ENCODE assay signal across 8 cellular contexts in genomic region chr12:47867496-47867941, GRCh38. TPM values are rescaled to one million over a fixed set of nuclear protein-coding genes. Genes with fewer than 3 reads are reported as not detected.
A peak's percentile ranks its signal among the peaks of the same experiment; 100 is the strongest.
DNase-seq lines count a peak whose midpoint lies in the region; ATAC-seq and TF ChIP-seq lines count a peak whose summit lies in the region.

No MANE protein-coding gene starts in this region.

- H3K9me3 ChIP-seq in naive thymus-derived CD4-positive, alpha-beta T cell (ENCODE audit: control insufficient read depth in 2 of 3, low read length in 3 of 3): no peaks in the 10 kb centered on the region
- H3K9me3 ChIP-seq in BE2C: no peaks in the 10 kb centered on the region

- no peaks in the 10 kb centered on the region for H3K4me1 ChIP-seq in naive thymus-derived CD4-positive, alpha-beta T cell (ENCODE audit: control insufficient read depth in 2 of 2, insufficient read depth in 2 of 2, low read length in 2 of 2)
- H3K4me1 ChIP-seq in BE2C: no peaks in the 10 kb centered on the region

- H3K27ac Mint-ChIP-seq in naive thymus-derived CD4-positive, alpha-beta T cell: peak overlapping the region in 1 of 9 donors; percentile 90

- no peaks in the 10 kb centered on the region for H3K27me3 Mint-ChIP-seq in naive thymus-derived CD4-positive, alpha-beta T cell

- peaks cover 0 to 44% (median 0%) of the 10 kb centered on the region in 5 donors for H3K36me3 Mint-ChIP-seq in naive thymus-derived CD4-positive, alpha-beta T cell

- peak; percentile 13 for ATAC-seq in naive thymus-derived CD4-positive, alpha-beta T cell

- peak overlapping the region in 1 of 10 donors; percentile 74 for H3K4me3 Mint-ChIP-seq in naive thymus-derived CD4-positive, alpha-beta T cell

- POLR2A ChIA-PET in naive thymus-derived CD4-positive, alpha-beta T cell (lab: Charles Lee): no interaction called here

- H3K27me3 ChIP-seq in naive thymus-derived CD4-positive, alpha-beta T cell (ENCODE audit: control insufficient read depth in 2 of 2, insufficient read depth in 2 of 2, low read length in 2 of 2): no peaks in the 10 kb centered on the region
- H3K27me3 ChIP-seq in BE2C: no peaks in the 10 kb centered on the region

- H3K4me3 ChIP-seq in naive thymus-derived CD4-positive, alpha-beta T cell (ENCODE audit: low read length): no peak overlapping the region
- H3K4me3 ChIP-seq in BE2C (ENCODE audit: low read depth, low read length): no peak overlapping the region

- H3K36me3 ChIP-seq in naive thymus-derived CD4-positive, alpha-beta T cell (ENCODE audit: control insufficient read depth in 2 of 3, insufficient read depth in 3 of 3, low read length in 3 of 3): no peaks in the 10 kb centered on the region
- H3K36me3 ChIP-seq in BE2C: no peaks in the 10 kb centered on the region

- CTCF ChIA-PET in naive thymus-derived CD4-positive, alpha-beta T cell (lab: Charles Lee): no interaction called here

- peaks cover 0 to 91% (median 0%) of the 10 kb centered on the region in 7 donors for H3K4me1 Mint-ChIP-seq in naive thymus-derived CD4-positive, alpha-beta T cell

- no peaks in the 10 kb centered on the region for H3K9me3 Mint-ChIP-seq in naive thymus-derived CD4-positive, alpha-beta T cell

- no peak for TF ChIP-seq CTCF in BE2C (IDR thresholded peaks at IDR 0.05; ENCODE audit: low read depth, low read length)

- H3K27ac ChIP-seq in naive thymus-derived CD4-positive, alpha-beta T cell (ENCODE audit: low read depth, low read length): no peak overlapping the region

- intact Hi-C loops in naive thymus-derived CD4-positive, alpha-beta T cell (cut with micrococcal nuclease): loop anchor here in 1 of 2 donors (1.0 kb wide), 1 partner anchor 16 kb away; no protein-coding TSS in a partner anchor

- DNase-seq in CD1c-positive myeloid dendritic cell (ENCODE audit: extremely low spot score) (peak; percentile 86), LHCN-M2 (ENCODE audit: low read depth) (peak; percentile 91), amniotic epithelial cell (ENCODE audit: low read depth) (peak; percentile 92), BE2C (no peak), NCI-H187 treated with DMSO at 0.1 percent for 48 hours (lab: John Stamatoyannopoulos, UW) (no peak), NCI-H2171 (lab: John Stamatoyannopoulos, UW) (no peak)
- peak in 1 of 9 donors; percentile 58 for DNase-seq in naive thymus-derived CD4-positive, alpha-beta T cell
- no peak for DNase-seq in effector CD4-positive, alpha-beta T cell

RNA-seq across cellular contexts. Expression of gene VDR, which starts 37.3 kb away (rescaled TPM):
- total RNA-seq in LHCN-M2 (2014; rRNA removed): 5.8 and 5.9 TPM in 2 replicates
- 6.6 TPM for polyA plus RNA-seq in LHCN-M2 (2012)
- total RNA-seq in naive thymus-derived CD4-positive, alpha-beta T cell: 10 to 100 TPM in 2 of 5 experiments, 1 to 10 TPM in 3; 1.6 to 82.6 (median 2.9) TPM
- polyA plus RNA-seq in naive thymus-derived CD4-positive, alpha-beta T cell: 1 to 10 TPM in 1 of 2 donors, under 1 TPM in 1; 0.11 to 1.4 TPM
- 0.09 TPM for polyA plus RNA-seq in BE2C (2012; ENCODE audit: insufficient read depth, insufficient read length, low read depth)

RNA-seq across cellular contexts. Expression of gene HDAC7, which starts 47.8 kb away (rescaled TPM):
- total RNA-seq in LHCN-M2 (2014; rRNA removed): 26.3 and 27.1 TPM in 2 replicates
- polyA plus RNA-seq in LHCN-M2 (2012): 51.8 TPM
- total RNA-seq in naive thymus-derived CD4-positive, alpha-beta T cell: 100 to 1,000 TPM; 150 to 194 (median 188) TPM
- polyA plus RNA-seq in naive thymus-derived CD4-positive, alpha-beta T cell: 10 to 100 TPM; 16.7 to 36.7 TPM
- polyA plus RNA-seq in BE2C (2012; ENCODE audit: insufficient read depth, insufficient read length, low read depth): 178 TPM

Comparison
In these comparisons a context has a peak if more than half of its experiments do, and no peak if none do; other contexts are left out.
1. DNase-seq: peak in CD1c-positive myeloid dendritic cell (single experiment), LHCN-M2 (single experiment) and amniotic epithelial cell (single experiment); none in effector CD4-positive, alpha-beta T cell (single experiment), BE2C (single experiment), NCI-H187 treated with DMSO at 0.1 percent for 48 hours (single experiment) and NCI-H2171 (single experiment).